ENCODE assay signal across 5 cellular contexts in genomic region chr17:54727624-54728023, GRCh38.
"Had no signal": no experiment of that assay in that cellular context is flagged by ENCODE, and none has a peak within 500 bp of the region (broad histone marks: within the 10 kb centered on the region; RNA-seq: fewer than 3 reads in every experiment).

No MANE protein-coding gene starts in this region.

- H2AFZ ChIP-seq: GM23338 had no signal

- H3K4me2 ChIP-seq: GM23338 had no signal

- H3K4me3 ChIP-seq: GM23338 had no signal

- DNase-seq: H9, HCEC 1CT, HFFc6, KBM-7 had no signal
